19 cellular contexts compared by ENCODE assay signal in the genomic region with DNA sequence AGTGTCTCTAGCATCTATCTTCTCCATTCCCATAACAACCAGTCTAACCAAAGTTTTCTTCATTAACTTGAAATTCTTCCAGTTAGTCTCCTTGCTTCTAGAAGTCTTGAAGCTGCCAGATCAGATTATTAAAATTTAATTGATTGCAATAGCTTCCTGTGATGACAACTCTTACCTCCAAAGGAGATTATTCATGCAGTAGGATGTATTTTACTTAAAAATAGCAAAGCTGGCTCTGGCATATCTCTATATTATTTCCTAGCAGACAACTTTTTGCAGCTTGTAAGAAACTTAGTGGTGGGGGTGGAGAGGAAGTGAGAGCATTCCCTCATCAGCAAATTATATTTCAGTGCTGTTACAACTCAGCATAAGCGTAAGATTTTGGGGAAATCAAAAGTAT.
DNase-seq lines count a peak whose midpoint lies in the region; ATAC-seq, FAIRE-seq and TF ChIP-seq lines count a peak whose summit lies in the region.
"Had no signal": no experiment of that assay in that cellular context is flagged by ENCODE, and none has a peak within 500 bp of the region (broad histone marks: within the 10 kb centered on the region; RNA-seq: fewer than 3 reads in every experiment).

No MANE protein-coding gene starts in this region.

- no peak overlapping the region for H3K18ac ChIP-seq in H1 (ENCODE audit: extremely low read depth, low read length)

- no peak for TF ChIP-seq RAD21 in H1 (IDR thresholded peaks at IDR 0.05 in 1 of 2, conservative IDR thresholded peaks at IDR 0.05 in 1 of 2; ENCODE audit: low read depth in 2 of 2, low read length in 2 of 2)

- no peaks in the 10 kb centered on the region for H4K20me1 ChIP-seq in H1 (replicated peaks in 1 of 2; ENCODE audit: control insufficient read depth in 1 of 2, insufficient read depth in 2 of 2, low read length in 2 of 2)
- H4K20me1 ChIP-seq: BLaER1 had no signal

- H2BK5ac ChIP-seq in H1 (ENCODE audit: low read depth, low read length): no peak overlapping the region

- H3K79me1 ChIP-seq in H1 (ENCODE audit: low read depth, low read length): no peaks in the 10 kb centered on the region

- peaks cover 7% of the 10 kb centered on the region for H3K4me1 Mint-ChIP-seq in nephron
- H3K4me1 Mint-ChIP-seq: B cell; CD4-positive, CD25-positive, alpha-beta regulatory T cell had no signal

- peaks cover 6% of the 10 kb centered on the region for H3K36me3 Mint-ChIP-seq in nephron (ENCODE audit: low read depth)
- H3K36me3 Mint-ChIP-seq: CD4-positive, CD25-positive, alpha-beta regulatory T cell; CD8-positive, alpha-beta T cell had no signal

- POLR2A ChIA-PET in H1 (lab: Charles Lee; ENCODE audit: partially characterized antibody): no interaction called here

- H3K23me2 ChIP-seq in H1 (ENCODE audit: low read depth, low read length): no peaks in the 10 kb centered on the region

- TF ChIP-seq CTCF in H1 (IDR thresholded peaks at IDR 0.05; ENCODE audit: control extremely low read depth in 1 of 3, insufficient read depth in 1 of 3, low read depth in 1 of 3, low read length in 3 of 3) (no peak), nephron (IDR thresholded peaks at IDR 0.05; ENCODE audit: unreplicated experiment in 3 of 3) (no peak)

- no peak overlapping the region for H4K91ac ChIP-seq in H1 (replicated peaks; ENCODE audit: insufficient read length, low read length)

- no peak for TF ChIP-seq EP300 in H1 (IDR thresholded peaks at IDR 0.05; ENCODE audit: borderline replicate concordance in 1 of 2, low read depth in 2 of 2, low read length in 2 of 2)

- no peak overlapping the region for H3K4ac ChIP-seq in H1 (replicated peaks; ENCODE audit: insufficient read length, low read depth, low read length)

- peak overlapping the region; percentile 46 for H3K56ac ChIP-seq in H1 (replicated peaks; ENCODE audit: insufficient read length, low read depth, low read length)

- no peak for FAIRE-seq in H1 (lab: Jason Lieb, UNC)
- FAIRE-seq: G401.6, GM19239 had no signal

- H3K23ac ChIP-seq in H1 (ENCODE audit: insufficient read length): no peak overlapping the region

- peaks cover 0 to 2% (median 0%) of the 10 kb centered on the region in 4 experiments; a peak in 1 of 7 replicates for H3K4me1 ChIP-seq in H1 (replicated peaks in 1 of 4; ENCODE audit: control insufficient read depth in 3 of 4, insufficient read depth in 4 of 4, low read length in 3 of 4)
- H3K4me1 ChIP-seq: BLaER1, Caco-2 had no signal

- H2BK15ac ChIP-seq in H1 (ENCODE audit: low read length): no peak overlapping the region

- no peak overlapping the region for H2BK120ac ChIP-seq in H1 (replicated peaks; ENCODE audit: low read depth, low read length)

- DNase-seq in SK-N-MC (ENCODE audit: low read depth, low spot score) (peak; percentile 61), H1 (ENCODE audit: low read depth in 1 of 2, low spot score in 2 of 2) (no peak), posterior vena cava (ENCODE audit: low spot score) (no peak), cerebellar cortex (ENCODE audit: low spot score) (no peak)
- DNase-seq: Caco-2; CD4-positive, CD25-positive, alpha-beta regulatory T cell; CD8-positive, alpha-beta T cell; DMS153; DND-41; GM23248; H9 had no signal

- no peaks in the 10 kb centered on the region for H3K9me3 ChIP-seq in SK-N-MC (ENCODE audit: low read depth, low read length)
- H3K9me3 ChIP-seq in H1 (ENCODE audit: insufficient read depth in 2 of 2, low read depth in 1 of 2, low read length in 1 of 2): no peaks in the 10 kb centered on the region
- H3K9me3 ChIP-seq: BLaER1, Caco-2 had no signal

- no peak overlapping the region for H4K5ac ChIP-seq in H1 (ENCODE audit: insufficient read length, low read depth, low read length)

- H2AFZ ChIP-seq in H1 (ENCODE audit: low read length): no peak overlapping the region
- H2AFZ ChIP-seq: GM23248 had no signal

- no peak overlapping the region for H3K4me2 ChIP-seq in H1 (ENCODE audit: insufficient read depth in 1 of 2, low read depth in 2 of 2, low read length in 2 of 2)
- H3K4me2 ChIP-seq: BLaER1 had no signal

- H3K27me3 Mint-ChIP-seq in nephron (ENCODE audit: low read depth): no peaks in the 10 kb centered on the region
- H3K27me3 Mint-ChIP-seq: B cell; CD4-positive, CD25-positive, alpha-beta regulatory T cell had no signal

- no peak overlapping the region for H3K4me3 Mint-ChIP-seq in nephron
- H3K4me3 Mint-ChIP-seq: B cell; CD4-positive, CD25-positive, alpha-beta regulatory T cell; CD8-positive, alpha-beta T cell; H9 had no signal

- H3K36me3 ChIP-seq in SK-N-MC (ENCODE audit: insufficient read depth, low read length) (no peaks in the 10 kb centered on the region), H1 (ENCODE audit: control insufficient read depth in 2 of 4, insufficient read depth in 4 of 4, low read length in 3 of 4) (no peaks in the 10 kb centered on the region)
- H3K36me3 ChIP-seq: BLaER1 had no signal

- no peak for TF ChIP-seq POLR2A in H1 (IDR thresholded peaks at IDR 0.05; ENCODE audit: control extremely low read depth in 1 of 2, low read depth in 2 of 2, low read length in 2 of 2)

- H3K27ac Mint-ChIP-seq in nephron: peak overlapping the region in 2 of 3 experiments; percentile 11 to 14
- H3K27ac Mint-ChIP-seq: B cell; CD4-positive, CD25-positive, alpha-beta regulatory T cell; CD8-positive, alpha-beta T cell had no signal

- no peak overlapping the region for H3K9ac ChIP-seq in SK-N-MC (ENCODE audit: insufficient read length)
- H3K9ac ChIP-seq in H1 (replicated peaks in 1 of 4; ENCODE audit: extremely low read depth in 1 of 4, low read depth in 3 of 4, low read length in 3 of 4): no peak overlapping the region
- H3K9ac ChIP-seq: BLaER1, GM23248 had no signal

- CTCF ChIA-PET in H1 (lab: Charles Lee; ENCODE audit: partially characterized antibody): interaction anchor here (0.7 kb wide), 1 partner anchor 53 kb away, joined by 3 read pairs; no protein-coding TSS in a partner anchor

- intact Hi-C loops in posterior vena cava (cut with DNase I): no loop called here

- H2AK5ac ChIP-seq in H1 (ENCODE audit: low read depth, low read length): no peak overlapping the region

- peak overlapping the region; percentile 47 for H3K4me3 ChIP-seq in SK-N-MC
- no peak overlapping the region for H3K4me3 ChIP-seq in H1 (ENCODE audit: extremely low read depth in 1 of 4, insufficient read depth in 2 of 4, low read depth in 3 of 4, low read length in 4 of 4)
- H3K4me3 ChIP-seq: BLaER1, GM23248 had no signal

- no peak overlapping the region for H2BK12ac ChIP-seq in H1 (ENCODE audit: low read depth, low read length)

- no peaks in the 10 kb centered on the region for H3K27me3 ChIP-seq in H1 (replicated peaks in 1 of 4; ENCODE audit: control insufficient read depth in 3 of 4, extremely low read depth in 1 of 4, insufficient read depth in 3 of 4, low read length in 3 of 4)
- H3K27me3 ChIP-seq: BLaER1 had no signal

- no peak overlapping the region for H3K14ac ChIP-seq in H1 (ENCODE audit: insufficient read length)

- no peak overlapping the region for H2BK20ac ChIP-seq in H1 (ENCODE audit: low read length)

- ATAC-seq in HG03135 (IDR thresholded peaks at IDR 0.05; ENCODE audit: unreplicated experiment): no peak
- ATAC-seq: CD8-positive, alpha-beta T cell; HCT116 had no signal

- H3K79me2 ChIP-seq in H1 (ENCODE audit: control insufficient read depth in 1 of 2, insufficient read depth in 2 of 2, low read length in 2 of 2): no peaks in the 10 kb centered on the region

- H3K27ac ChIP-seq in SK-N-MC (peak overlapping the region; percentile 80), H1 (ENCODE audit: low read depth, low read length) (no peak overlapping the region)
- H3K27ac ChIP-seq: BLaER1, C4-2B, GM23248 had no signal

- 96% methylated on average over 1 of the region's 1 CpG; no CpG with 5 or more reads in 1 of the 2 experiments for WGBS in H1 (ENCODE audit: extremely low coverage in 1 of 2, insufficient coverage in 1 of 2, insufficient read length in 1 of 2, insufficient replicate concordance in 2 of 2, low coverage in 1 of 2, low lambda C conversion rate in 2 of 2, missing lambda C conversion rate in 1 of 2), 2 experiments

- no peaks in the 10 kb centered on the region for H3K9me3 Mint-ChIP-seq in nephron
- H3K9me3 Mint-ChIP-seq: CD8-positive, alpha-beta T cell; H9 had no signal

- no peak overlapping the region for H4K8ac ChIP-seq in H1 (ENCODE audit: extremely low read depth, insufficient read depth, low read length)

TF ChIP-seq in H1, 55 proteins besides CTCF, POLR2A, EP300 and RAD21:
- no peak for TF ChIP-seq SUZ12 (IDR thresholded peaks at IDR 0.05; ENCODE audit: low read length)
